Comparison of ENCODE assay signal across 17 cellular contexts in genomic region chr3:156455839-156456238, GRCh38.
DNase-seq lines count a peak whose midpoint lies in the region; ATAC-seq and TF ChIP-seq lines count a peak whose summit lies in the region.
"Had no signal": no experiment of that assay in that cellular context is flagged by ENCODE, and none has a peak within 500 bp of the region (broad histone marks: within the 10 kb centered on the region; RNA-seq: fewer than 3 reads in every experiment).

No MANE protein-coding gene starts in this region.

- peaks cover 24% of the 10 kb centered on the region for H3K4me1 Mint-ChIP-seq in progenitor cell of endocrine pancreas (ENCODE audit: low read depth)

- H3K9me3 Mint-ChIP-seq in progenitor cell of endocrine pancreas (ENCODE audit: low read depth), result no peaks in the 10 kb centered on the region
- H3K9me3 Mint-ChIP-seq: activated naive CD4-positive, alpha-beta T cell treated with anti-CD3 and anti-CD28 coated beads, Interleukin-2, amount 50 U/mL, for 72 hours had no signal

- H3K27ac Mint-ChIP-seq in progenitor cell of endocrine pancreas, result peak overlapping the region; percentile 84
- H3K27ac Mint-ChIP-seq: activated naive CD4-positive, alpha-beta T cell treated with anti-CD3 and anti-CD28 coated beads, Interleukin-2, amount 50 U/mL, for 72 hours had no signal

- no peaks in the 10 kb centered on the region for H3K36me3 Mint-ChIP-seq in progenitor cell of endocrine pancreas (ENCODE audit: insufficient read depth)
- H3K36me3 Mint-ChIP-seq: activated naive CD4-positive, alpha-beta T cell treated with anti-CD3 and anti-CD28 coated beads, Interleukin-2, amount 50 U/mL, for 72 hours had no signal

- peak; percentile 12 for TF ChIP-seq CTCF in choroid plexus epithelial cell (conservative IDR thresholded peaks at IDR 0.05; ENCODE audit: low read depth, low read length)
- no peak for TF ChIP-seq CTCF in progenitor cell of endocrine pancreas (IDR thresholded peaks at IDR 0.05; ENCODE audit: unreplicated experiment)

- no peak for ATAC-seq in GM21447 (IDR thresholded peaks at IDR 0.05; ENCODE audit: unreplicated experiment)
- no peak for ATAC-seq in GM18907 (IDR thresholded peaks at IDR 0.05; ENCODE audit: unreplicated experiment)
- ATAC-seq: activated naive CD4-positive, alpha-beta T cell treated with anti-CD3 and anti-CD28 coated beads, Interleukin-2, amount 50 U/mL, for 72 hours had no signal

- no peak overlapping the region for H3K4me3 ChIP-seq in choroid plexus epithelial cell (ENCODE audit: low read depth, low read length)
- H3K4me3 ChIP-seq: suprapubic skin had no signal

- peak; percentile 15 for DNase-seq in NCI-H146 (lab: John Stamatoyannopoulos, UW)
- no peak for DNase-seq in NCI-H146 treated with DMSO at 0.1 percent for 48 hours (lab: John Stamatoyannopoulos, UW; ENCODE audit: unreplicated experiment)
- peak; percentile 15 for DNase-seq in NAMALWA (ENCODE audit: low spot score)
- no peak for DNase-seq in choroid plexus epithelial cell (ENCODE audit: low read depth)
- no peak for DNase-seq in progenitor cell of endocrine pancreas (ENCODE audit: low spot score, unreplicated experiment)
- no peak for DNase-seq in NCI-H1105 (lab: John Stamatoyannopoulos, UW)
- DNase-seq: activated CD4-positive, alpha-beta T cell treated with anti-CD3 and anti-CD28 coated beads for 1 hour; C1 segment of cervical spinal cord; effector CD8-positive, alpha-beta T cell; KBM-7; NCI-H1930; NCI-H748 treated with DMSO at 0.1 percent for 48 hours; Right ventricle myocardium superior had no signal

- H3K4me3 Mint-ChIP-seq in progenitor cell of endocrine pancreas (ENCODE audit: low read depth), result no peak overlapping the region

- peaks cover 4% of the 10 kb centered on the region for H3K27me3 Mint-ChIP-seq in progenitor cell of endocrine pancreas

Comparison
In these comparisons a context has a peak if more than half of its experiments do, and no peak if none do; other contexts are left out.
1. DNase-seq: peak in NCI-H146 (single experiment) and NAMALWA (single experiment); none in NCI-H146 treated with DMSO at 0.1 percent for 48 hours (single experiment), choroid plexus epithelial cell (single experiment), progenitor cell of endocrine pancreas (single experiment) and NCI-H1105 (single experiment).